In genomic region chr16:21194771-21195301, GRCh38 we compare ENCODE assay signal across 15 cellular contexts. TPM values are rescaled to one million over a fixed set of nuclear protein-coding genes. Genes with fewer than 3 reads are reported as not detected.
DNase-seq lines count a peak whose midpoint lies in the region; ATAC-seq, FAIRE-seq and TF ChIP-seq lines count a peak whose summit lies in the region.
"Had no signal": no experiment of that assay in that cellular context is flagged by ENCODE, and none has a peak within 500 bp of the region (broad histone marks: within the 10 kb centered on the region; RNA-seq: fewer than 3 reads in every experiment).

No MANE protein-coding gene starts in this region.

- H3K36me3 ChIP-seq in HepG2 (replicated peaks in 1 of 2; ENCODE audit: control insufficient read depth in 1 of 2, insufficient read depth in 2 of 2, low read length in 2 of 2) (no peaks in the 10 kb centered on the region), right lobe of liver (no peaks in the 10 kb centered on the region)
- H3K36me3 ChIP-seq: prostate gland had no signal

- H3K4me3 ChIP-seq in HepG2 (replicated peaks in 1 of 3; ENCODE audit: insufficient read depth in 1 of 3, low read depth in 2 of 3, low read length in 3 of 3) (no peak overlapping the region), right lobe of liver (no peak overlapping the region)
- H3K4me3 ChIP-seq: prostate gland had no signal

- no peak for FAIRE-seq in HepG2 (lab: Jason Lieb, UNC)

- POLR2A ChIA-PET in HepG2 (lab: Yijun Ruan, JAX): interaction anchor here (1.5 kb wide), 1 partner anchor 66 kb away, joined by 3 read pairs; no protein-coding TSS in a partner anchor

- no peak overlapping the region for H3K9ac ChIP-seq in HepG2 (ENCODE audit: insufficient read depth, low read depth, low read length)

- peak overlapping the region; percentile 37 for H3K4me3 Mint-ChIP-seq in activated T-helper 17 cell treated with anti-CD3 and anti-CD28 coated beads, Interleukin-2, amount 50 U/mL, for 72 hours
- H3K4me3 Mint-ChIP-seq in activated CD8-positive, alpha-beta memory T cell treated with anti-CD3 and anti-CD28 coated beads, Interleukin-2, amount 10 ng/mL, durations not matched to agents 7 days and 5 days: no peak overlapping the region
- H3K4me3 Mint-ChIP-seq: T-helper 17 cell had no signal

- H3K27ac Mint-ChIP-seq in activated T-helper 17 cell treated with anti-CD3 and anti-CD28 coated beads, Interleukin-2, amount 50 U/mL, for 72 hours: peak overlapping the region; percentile 36
- no peak overlapping the region for H3K27ac Mint-ChIP-seq in activated CD8-positive, alpha-beta memory T cell treated with anti-CD3 and anti-CD28 coated beads, Interleukin-2, amount 10 ng/mL, durations not matched to agents 7 days and 5 days
- H3K27ac Mint-ChIP-seq: T-helper 17 cell had no signal

- in situ Hi-C loops in HepG2 (cut with HindIII; ENCODE audit: extremely low pct_ligation_motif_present, low pct_unique_long_range_greater_than_20kb): no loop called here

- H3K4me2 ChIP-seq in HepG2 (ENCODE audit: low read depth, low read length): no peak overlapping the region

- no peaks in the 10 kb centered on the region for H3K79me2 ChIP-seq in HepG2 (ENCODE audit: insufficient read depth, low read length)

- TF ChIP-seq EP300 in HepG2 (IDR thresholded peaks at IDR 0.05; ENCODE audit: low read depth in 2 of 2, low read length in 2 of 2) (no peak), HepG2 (CRISPR knock-in tag; IDR thresholded peaks at IDR 0.05; ENCODE audit: borderline replicate concordance) (no peak)

- H4K20me1 ChIP-seq in HepG2 (ENCODE audit: insufficient read depth, low read length): no peaks in the 10 kb centered on the region

- H3K4me1 ChIP-seq in HepG2 (ENCODE audit: insufficient read depth, low read length): no peaks in the 10 kb centered on the region
- no peaks in the 10 kb centered on the region for H3K4me1 ChIP-seq in right lobe of liver
- H3K4me1 ChIP-seq in foreskin keratinocyte: peaks cover 4% of the 10 kb centered on the region
- H3K4me1 ChIP-seq: prostate gland had no signal

- H3K27ac ChIP-seq in HepG2 (ENCODE audit: extremely low read length, insufficient read depth, low read length) (no peak overlapping the region), right lobe of liver (no peak overlapping the region), foreskin keratinocyte (no peak overlapping the region)
- H3K27ac ChIP-seq: prostate gland had no signal

- H3K9me3 Mint-ChIP-seq in activated T-helper 17 cell treated with anti-CD3 and anti-CD28 coated beads, Interleukin-2, amount 50 U/mL, for 72 hours: no peaks in the 10 kb centered on the region
- H3K9me3 Mint-ChIP-seq in activated CD8-positive, alpha-beta memory T cell treated with anti-CD3 and anti-CD28 coated beads, Interleukin-2, amount 10 ng/mL, durations not matched to agents 7 days and 5 days (ENCODE audit: low read depth): no peaks in the 10 kb centered on the region

- CTCF ChIA-PET in HepG2 (lab: Yijun Ruan, JAX; ENCODE audit: low intra/inter-chr PET ratio, low total read pairs): no interaction called here
- CTCF ChIA-PET in activated CD8-positive, alpha-beta memory T cell treated with anti-CD3 and anti-CD28 coated beads, Interleukin-2, amount 10 ng/mL, durations not matched to agents 7 days and 5 days (lab: Charles Lee): interaction anchor here (1.0 kb wide), 1 partner anchor 40 kb away, joined by 3 read pairs; no protein-coding TSS in a partner anchor

- H3K27me3 ChIP-seq in HepG2 (ENCODE audit: control insufficient read depth in 1 of 2, insufficient read depth in 2 of 2, low read length in 2 of 2) (peaks cover 5 to 58% of the 10 kb centered on the region in 2 experiments; a peak in 4 of 5 replicates), right lobe of liver (no peaks in the 10 kb centered on the region), foreskin keratinocyte (peaks cover 39% of the 10 kb centered on the region)

- no peak overlapping the region for H2AFZ ChIP-seq in HepG2 (ENCODE audit: low read length)

- 26% methylated on average over 6 of the region's 6 CpGs for WGBS in HepG2 (ENCODE audit: low lambda C conversion rate)
- WGBS in right lobe of liver (ENCODE audit: insufficient coverage, low coverage, low lambda C conversion rate, missing lambda C conversion rate): 40% methylated on average over 5 of the region's 6 CpGs

- no peaks in the 10 kb centered on the region for H3K36me3 Mint-ChIP-seq in activated T-helper 17 cell treated with anti-CD3 and anti-CD28 coated beads, Interleukin-2, amount 50 U/mL, for 72 hours (ENCODE audit: low read depth)
- H3K36me3 Mint-ChIP-seq in activated CD8-positive, alpha-beta memory T cell treated with anti-CD3 and anti-CD28 coated beads, Interleukin-2, amount 10 ng/mL, durations not matched to agents 7 days and 5 days: no peaks in the 10 kb centered on the region

- H3K4me1 Mint-ChIP-seq in activated T-helper 17 cell treated with anti-CD3 and anti-CD28 coated beads, Interleukin-2, amount 50 U/mL, for 72 hours: peaks cover 8% of the 10 kb centered on the region
- no peaks in the 10 kb centered on the region for H3K4me1 Mint-ChIP-seq in activated CD8-positive, alpha-beta memory T cell treated with anti-CD3 and anti-CD28 coated beads, Interleukin-2, amount 10 ng/mL, durations not matched to agents 7 days and 5 days
- H3K4me1 Mint-ChIP-seq: T-helper 17 cell had no signal

- TF ChIP-seq CTCF in HepG2 (CRISPR knock-in tag; IDR thresholded peaks at IDR 0.05) (no peak), right lobe of liver (IDR thresholded peaks at IDR 0.05) (no peak), foreskin keratinocyte (conservative IDR thresholded peaks at IDR 0.05) (no peak)

- ATAC-seq in HepG2: no peak
- ATAC-seq in right lobe of liver: no peak
- peak; percentile 73 for ATAC-seq in activated T-helper 17 cell treated with anti-CD3 and anti-CD28 coated beads, Interleukin-2, amount 50 U/mL, for 72 hours (replicated peaks)
- ATAC-seq in foreskin keratinocyte: no peak
- no peak for ATAC-seq in activated CD8-positive, alpha-beta memory T cell treated with anti-CD3 and anti-CD28 coated beads, Interleukin-2, amount 10 ng/mL, durations not matched to agents 7 days and 5 days
- no peak for ATAC-seq in GM18498 (IDR thresholded peaks at IDR 0.05; ENCODE audit: unreplicated experiment)
- ATAC-seq: T-helper 17 cell had no signal

- intact Hi-C loops in HepG2 (cut with micrococcal nuclease; ENCODE audit: unreplicated experiment): no loop called here
- intact Hi-C loops in right lobe of liver (cut with DNase I): no loop called here

- BruUV-seq in HepG2 (replicated peaks; lab: Mats Ljungman, UMichigan): no TSS peak

- H3K9me3 ChIP-seq in HepG2 (ENCODE audit: low read length) (no peaks in the 10 kb centered on the region), right lobe of liver (no peaks in the 10 kb centered on the region)
- H3K9me3 ChIP-seq: prostate gland had no signal

- no peak for TF ChIP-seq RAD21 in HepG2 (CRISPR knock-in tag; IDR thresholded peaks at IDR 0.05)

- DNase-seq in HepG2 (ENCODE audit: low spot score) (no peak), right lobe of liver (no peak), foreskin keratinocyte (peak; percentile 15 to 49), occipital lobe (lab: John Stamatoyannopoulos, UW) (no peak)
- DNase-seq in activated CD8-positive, alpha-beta memory T cell treated with anti-CD3 and anti-CD28 coated beads, Interleukin-2, amount 10 ng/mL, durations not matched to agents 7 days and 5 days: no peak
- DNase-seq in activated CD8-positive, alpha-beta memory T cell treated with anti-CD3 and anti-CD28 coated beads, Interleukin-2, amount 50 U/mL, for 48 hours: no peak
- DNase-seq: activated effector memory CD4-positive, alpha-beta T cell treated with anti-CD3 and anti-CD28 coated beads, Interleukin-2, amount 50 U/mL, for 16 hours; central memory CD4-positive, alpha-beta T cell; erythroblast; NCI-H524; T-helper 17 cell had no signal

- TF ChIP-seq POLR2A in HepG2 (IDR thresholded peaks at IDR 0.05; ENCODE audit: insufficient read depth in 1 of 2, low read depth in 2 of 2, low read length in 2 of 2) (no peak), right lobe of liver (IDR thresholded peaks at IDR 0.05) (no peak)

- H3K27me3 Mint-ChIP-seq in activated T-helper 17 cell treated with anti-CD3 and anti-CD28 coated beads, Interleukin-2, amount 50 U/mL, for 72 hours: peaks cover 24% of the 10 kb centered on the region
- H3K27me3 Mint-ChIP-seq in activated CD8-positive, alpha-beta memory T cell treated with anti-CD3 and anti-CD28 coated beads, Interleukin-2, amount 10 ng/mL, durations not matched to agents 7 days and 5 days: peaks cover 53% of the 10 kb centered on the region

RNA-seq across cellular contexts. Expression of gene ZP2, which starts 16.5 kb away (rescaled TPM):
- total RNA-seq in HepG2 (2016; rRNA removed; fragmentation: Illumina TruSeq; extraction: Trizol): not detected in 2 replicates
- total RNA-seq in HepG2 (2016; cell fraction: cytosol; rRNA removed; fragmentation: Illumina TruSeq; extraction: Trizol; ENCODE audit: low read depth): not detected in 2 replicates
- total RNA-seq in HepG2 (2016; cell fraction: insoluble cytoplasmic fraction; rRNA removed; fragmentation: Illumina TruSeq; extraction: Trizol): not detected in 2 replicates
- not detected in 2 replicates for total RNA-seq in HepG2 (2016; cell fraction: membrane; rRNA removed; fragmentation: Illumina TruSeq; extraction: Trizol)
- total RNA-seq in HepG2 (2016; cell fraction: nucleus; rRNA removed; fragmentation: Illumina TruSeq; extraction: Trizol): not detected in 2 replicates
- polyA plus RNA-seq in HepG2 (2011; rRNA removed): not detected in 2 replicates
- polyA plus RNA-seq in HepG2 (2011; cell fraction: cytosol; rRNA removed): not detected in 2 replicates
- polyA plus RNA-seq in HepG2 (2011; cell fraction: nucleus; rRNA removed): not detected in 2 replicates
- polyA plus RNA-seq in HepG2 (2012): not detected in 2 replicates
- not detected in 2 replicates for polyA plus RNA-seq in HepG2 (2016; cell fraction: cytosol; fragmentation: Illumina TruSeq; extraction: Trizol; ENCODE audit: low read depth)
- polyA plus RNA-seq in HepG2 (2016; cell fraction: insoluble cytoplasmic fraction; fragmentation: Illumina TruSeq; extraction: Trizol; ENCODE audit: low read depth): not detected in 2 replicates
- not detected in 2 replicates for polyA plus RNA-seq in HepG2 (2016; cell fraction: membrane; fragmentation: Illumina TruSeq; extraction: Trizol; ENCODE audit: low read depth)
- polyA plus RNA-seq in HepG2 (2016; cell fraction: nucleus; fragmentation: Illumina TruSeq; extraction: Trizol; ENCODE audit: insufficient read depth, low read depth): not detected in 2 replicates
- polyA minus RNA-seq in HepG2 (2011; rRNA and poly(A)+ RNA removed; ENCODE audit: low replicate concordance): not detected in 2 replicates
- not detected in 2 replicates for polyA minus RNA-seq in HepG2 (2011; cell fraction: cytosol; rRNA and poly(A)+ RNA removed)
- not detected in 2 replicates for polyA minus RNA-seq in HepG2 (2011; cell fraction: nucleus; rRNA and poly(A)+ RNA removed)
- total RNA-seq in right lobe of liver: not detected
- total RNA-seq in activated T-helper 17 cell treated with anti-CD3 and anti-CD28 coated beads, Interleukin-2, amount 50 U/mL, for 72 hours: not detected
- total RNA-seq in foreskin keratinocyte: not detected in 2 replicates
- polyA plus RNA-seq in foreskin keratinocyte: not detected in 2 replicates
- total RNA-seq in activated CD8-positive, alpha-beta memory T cell treated with anti-CD3 and anti-CD28 coated beads, Interleukin-2, amount 10 ng/mL, durations not matched to agents 7 days and 5 days: not detected
- total RNA-seq in occipital lobe: not detected
- total RNA-seq: G401, prostate gland, T-helper 17 cell had no signal

RNA-seq across cellular contexts. Expression of gene LDAF1, which starts 36.4 kb away (rescaled TPM):
- 6.3 and 8.3 TPM in 2 replicates for total RNA-seq in HepG2 (2016; rRNA removed; fragmentation: Illumina TruSeq; extraction: Trizol)
- total RNA-seq in HepG2 (2016; cell fraction: cytosol; rRNA removed; fragmentation: Illumina TruSeq; extraction: Trizol; ENCODE audit: low read depth): 5.1 and 6.2 TPM in 2 replicates
- 6.8 and 8.4 TPM in 2 replicates for total RNA-seq in HepG2 (2016; cell fraction: insoluble cytoplasmic fraction; rRNA removed; fragmentation: Illumina TruSeq; extraction: Trizol)
- 13.3 and 13.4 TPM in 2 replicates for total RNA-seq in HepG2 (2016; cell fraction: membrane; rRNA removed; fragmentation: Illumina TruSeq; extraction: Trizol)
- 6.2 and 6.7 TPM in 2 replicates for total RNA-seq in HepG2 (2016; cell fraction: nucleus; rRNA removed; fragmentation: Illumina TruSeq; extraction: Trizol)
- polyA plus RNA-seq in HepG2 (2011; rRNA removed): 7.5 and 8.8 TPM in 2 replicates
- polyA plus RNA-seq in HepG2 (2011; cell fraction: cytosol; rRNA removed): 9.4 and 12.9 TPM in 2 replicates
- 3.2 and 3.7 TPM in 2 replicates for polyA plus RNA-seq in HepG2 (2011; cell fraction: nucleus; rRNA removed)
- polyA plus RNA-seq in HepG2 (2012): 5.9 and 7.9 TPM in 2 replicates
- polyA plus RNA-seq in HepG2 (2016; cell fraction: cytosol; fragmentation: Illumina TruSeq; extraction: Trizol; ENCODE audit: low read depth): 4.6 and 5.6 TPM in 2 replicates
- polyA plus RNA-seq in HepG2 (2016; cell fraction: insoluble cytoplasmic fraction; fragmentation: Illumina TruSeq; extraction: Trizol; ENCODE audit: low read depth): 6.6 and 7.2 TPM in 2 replicates
- 8.1 and 9.5 TPM in 2 replicates for polyA plus RNA-seq in HepG2 (2016; cell fraction: membrane; fragmentation: Illumina TruSeq; extraction: Trizol; ENCODE audit: low read depth)
- 7.7 and 8.6 TPM in 2 replicates for polyA plus RNA-seq in HepG2 (2016; cell fraction: nucleus; fragmentation: Illumina TruSeq; extraction: Trizol; ENCODE audit: insufficient read depth, low read depth)
- polyA minus RNA-seq in HepG2 (2011; rRNA and poly(A)+ RNA removed; ENCODE audit: low replicate concordance): 14.0 and 19.1 TPM in 2 replicates
- 5.4 and 6.3 TPM in 2 replicates for polyA minus RNA-seq in HepG2 (2011; cell fraction: cytosol; rRNA and poly(A)+ RNA removed)
- 2.6 and 3.9 TPM in 2 replicates for polyA minus RNA-seq in HepG2 (2011; cell fraction: nucleus; rRNA and poly(A)+ RNA removed)
- total RNA-seq in right lobe of liver: 1 to 10 TPM; 1.5 to 3.1 (median 2.1) TPM
- total RNA-seq in activated T-helper 17 cell treated with anti-CD3 and anti-CD28 coated beads, Interleukin-2, amount 50 U/mL, for 72 hours: 10 to 100 TPM; 13.3 to 15.8 TPM
- total RNA-seq in foreskin keratinocyte: 19.3 and 27.4 TPM in 2 replicates
- 16.5 and 18.5 TPM in 2 replicates for polyA plus RNA-seq in foreskin keratinocyte
- 1 to 10 TPM; 8.9 to 9.5 TPM for total RNA-seq in activated CD8-positive, alpha-beta memory T cell treated with anti-CD3 and anti-CD28 coated beads, Interleukin-2, amount 10 ng/mL, durations not matched to agents 7 days and 5 days
- 71.4 TPM for total RNA-seq in occipital lobe

RNA-seq across cellular contexts. Expression of gene ANKS4B, which starts 38.7 kb away (rescaled TPM):
- total RNA-seq in HepG2 (2016; rRNA removed; fragmentation: Illumina TruSeq; extraction: Trizol): 30.0 and 37.7 TPM in 2 replicates
- 7.5 and 7.9 TPM in 2 replicates for total RNA-seq in HepG2 (2016; cell fraction: cytosol; rRNA removed; fragmentation: Illumina TruSeq; extraction: Trizol; ENCODE audit: low read depth)
- 30.0 and 37.4 TPM in 2 replicates for total RNA-seq in HepG2 (2016; cell fraction: insoluble cytoplasmic fraction; rRNA removed; fragmentation: Illumina TruSeq; extraction: Trizol)
- total RNA-seq in HepG2 (2016; cell fraction: membrane; rRNA removed; fragmentation: Illumina TruSeq; extraction: Trizol): 16.1 and 18.2 TPM in 2 replicates
- total RNA-seq in HepG2 (2016; cell fraction: nucleus; rRNA removed; fragmentation: Illumina TruSeq; extraction: Trizol): 17.1 and 18.6 TPM in 2 replicates
- polyA plus RNA-seq in HepG2 (2011; rRNA removed): 6.5 and 8.0 TPM in 2 replicates
- polyA plus RNA-seq in HepG2 (2011; cell fraction: cytosol; rRNA removed): 5.8 and 8.4 TPM in 2 replicates
- 3.4 and 5.6 TPM in 2 replicates for polyA plus RNA-seq in HepG2 (2011; cell fraction: nucleus; rRNA removed)
- 7.3 and 13.1 TPM in 2 replicates for polyA plus RNA-seq in HepG2 (2012)
- polyA plus RNA-seq in HepG2 (2016; cell fraction: cytosol; fragmentation: Illumina TruSeq; extraction: Trizol; ENCODE audit: low read depth): 1.2 and 1.6 TPM in 2 replicates
- 22.7 and 23.5 TPM in 2 replicates for polyA plus RNA-seq in HepG2 (2016; cell fraction: insoluble cytoplasmic fraction; fragmentation: Illumina TruSeq; extraction: Trizol; ENCODE audit: low read depth)
- 3.8 and 4.0 TPM in 2 replicates for polyA plus RNA-seq in HepG2 (2016; cell fraction: membrane; fragmentation: Illumina TruSeq; extraction: Trizol; ENCODE audit: low read depth)
- 10.6 and 12.9 TPM in 2 replicates for polyA plus RNA-seq in HepG2 (2016; cell fraction: nucleus; fragmentation: Illumina TruSeq; extraction: Trizol; ENCODE audit: insufficient read depth, low read depth)
- 17.9 TPM in 1 of 2 replicates, not detected in the other for polyA minus RNA-seq in HepG2 (2011; rRNA and poly(A)+ RNA removed; ENCODE audit: low replicate concordance)
- polyA minus RNA-seq in HepG2 (2011; cell fraction: cytosol; rRNA and poly(A)+ RNA removed): 11.2 and 14.3 TPM in 2 replicates
- polyA minus RNA-seq in HepG2 (2011; cell fraction: nucleus; rRNA and poly(A)+ RNA removed): 22.4 and 31.3 TPM in 2 replicates
- total RNA-seq in right lobe of liver: 10 to 100 TPM in 5 of 6 experiments, 1 to 10 TPM in 1; 10.0 to 16.3 (median 11.4) TPM
- total RNA-seq in activated T-helper 17 cell treated with anti-CD3 and anti-CD28 coated beads, Interleukin-2, amount 50 U/mL, for 72 hours: not detected
- not detected in 2 replicates for total RNA-seq in foreskin keratinocyte
- polyA plus RNA-seq in foreskin keratinocyte: not detected in 2 replicates
- not detected for total RNA-seq in activated CD8-positive, alpha-beta memory T cell treated with anti-CD3 and anti-CD28 coated beads, Interleukin-2, amount 10 ng/mL, durations not matched to agents 7 days and 5 days
- not detected for total RNA-seq in occipital lobe
- total RNA-seq: G401, prostate gland, T-helper 17 cell had no signal

RNA-seq across cellular contexts. Expression of gene DNAH3, which starts 44.2 kb away (rescaled TPM):
- total RNA-seq in HepG2 (2016; rRNA removed; fragmentation: Illumina TruSeq; extraction: Trizol) (0.07 and 0.34 TPM in 2 replicates), right lobe of liver (not detected), foreskin keratinocyte (0.07 and 0.10 TPM in 2 replicates), occipital lobe (0.31 TPM)
- not detected in 2 replicates for total RNA-seq in HepG2 (2016; cell fraction: cytosol; rRNA removed; fragmentation: Illumina TruSeq; extraction: Trizol; ENCODE audit: low read depth)
- 0.04 and 0.10 TPM in 2 replicates for total RNA-seq in HepG2 (2016; cell fraction: insoluble cytoplasmic fraction; rRNA removed; fragmentation: Illumina TruSeq; extraction: Trizol)
- 0.22 and 0.41 TPM in 2 replicates for total RNA-seq in HepG2 (2016; cell fraction: membrane; rRNA removed; fragmentation: Illumina TruSeq; extraction: Trizol)
- total RNA-seq in HepG2 (2016; cell fraction: nucleus; rRNA removed; fragmentation: Illumina TruSeq; extraction: Trizol): 0.16 and 0.22 TPM in 2 replicates
- polyA plus RNA-seq in HepG2 (2011; rRNA removed) (0.08 TPM in 2 replicates), foreskin keratinocyte (0.06 and 0.10 TPM in 2 replicates)
- polyA plus RNA-seq in HepG2 (2011; cell fraction: cytosol; rRNA removed): 0.03 and 0.16 TPM in 2 replicates
- polyA plus RNA-seq in HepG2 (2011; cell fraction: nucleus; rRNA removed): 0.19 and 0.23 TPM in 2 replicates
- 0.28 and 0.55 TPM in 2 replicates for polyA plus RNA-seq in HepG2 (2012)
- polyA plus RNA-seq in HepG2 (2016; cell fraction: cytosol; fragmentation: Illumina TruSeq; extraction: Trizol; ENCODE audit: low read depth): 0.12 TPM in 2 replicates
- 0.04 and 0.12 TPM in 2 replicates for polyA plus RNA-seq in HepG2 (2016; cell fraction: insoluble cytoplasmic fraction; fragmentation: Illumina TruSeq; extraction: Trizol; ENCODE audit: low read depth)
- 0.31 TPM in 1 of 2 replicates, not detected in the other for polyA plus RNA-seq in HepG2 (2016; cell fraction: membrane; fragmentation: Illumina TruSeq; extraction: Trizol; ENCODE audit: low read depth)
- polyA plus RNA-seq in HepG2 (2016; cell fraction: nucleus; fragmentation: Illumina TruSeq; extraction: Trizol; ENCODE audit: insufficient read depth, low read depth): 0.23 TPM in 1 of 2 replicates, not detected in the other
- polyA minus RNA-seq in HepG2 (2011; rRNA and poly(A)+ RNA removed; ENCODE audit: low replicate concordance): 0.10 and 0.21 TPM in 2 replicates
- not detected in 2 replicates for polyA minus RNA-seq in HepG2 (2011; cell fraction: cytosol; rRNA and poly(A)+ RNA removed)
- under 0.01 TPM in 1 of 2 replicates, not detected in the other for polyA minus RNA-seq in HepG2 (2011; cell fraction: nucleus; rRNA and poly(A)+ RNA removed)
- under 1 TPM; 0.11 TPM for total RNA-seq in activated T-helper 17 cell treated with anti-CD3 and anti-CD28 coated beads, Interleukin-2, amount 50 U/mL, for 72 hours
- total RNA-seq in activated CD8-positive, alpha-beta memory T cell treated with anti-CD3 and anti-CD28 coated beads, Interleukin-2, amount 10 ng/mL, durations not matched to agents 7 days and 5 days: under 1 TPM; 0.02 to 0.03 TPM
- total RNA-seq: G401 had no signal

Comparison
In these comparisons a context has a peak if more than half of its experiments do, and no peak if none do; other contexts are left out.
1. DNase-seq: peak in foreskin keratinocyte (2 of 2); none in HepG2 (single experiment), right lobe of liver (0 of 3), activated CD8-positive, alpha-beta memory T cell treated with anti-CD3 and anti-CD28 coated beads, Interleukin-2, amount 10 ng/mL, durations not matched to agents 7 days and 5 days (single experiment), activated CD8-positive, alpha-beta memory T cell treated with anti-CD3 and anti-CD28 coated beads, Interleukin-2, amount 50 U/mL, for 48 hours (single experiment) and occipital lobe (single experiment).